25 cellular contexts compared by ENCODE assay signal in the genomic region with DNA sequence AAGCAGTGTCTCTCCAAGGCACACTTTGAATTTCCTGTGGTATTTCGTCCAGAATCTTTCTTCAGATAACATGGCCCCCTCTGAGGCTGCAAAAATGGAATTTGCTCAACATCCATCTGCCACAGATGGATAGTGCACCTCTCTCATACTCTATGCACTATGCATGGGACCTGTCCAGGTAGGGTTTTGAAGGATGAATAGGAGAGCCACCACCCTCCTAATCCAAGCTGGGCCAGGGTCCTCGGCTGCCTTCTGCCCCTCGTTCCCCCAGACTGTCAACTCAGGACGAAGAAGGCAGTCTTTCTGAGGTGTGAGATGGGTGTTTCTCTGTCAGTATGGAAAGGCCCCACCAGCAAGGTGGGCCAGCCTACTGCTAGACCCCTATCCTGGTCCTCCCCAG.
"Had no signal": no experiment of that assay in that cellular context is flagged by ENCODE, and none has a peak within 500 bp of the region (broad histone marks: within the 10 kb centered on the region; RNA-seq: fewer than 3 reads in every experiment).

No MANE protein-coding gene starts in this region.

- H3K36me3 Mint-ChIP-seq: natural killer cell; stimulated activated naive B cell treated with anti-CD40 and anti-IgM and Interleukin-4, amounts not matched to agents 10 μg/mL and 1 μg/mL and 100 μg/mL, for 72 hours had no signal

- H3K4me1 Mint-ChIP-seq: stimulated activated naive B cell treated with anti-CD40 and anti-IgM and Interleukin-4, amounts not matched to agents 10 μg/mL and 1 μg/mL and 100 μg/mL, for 72 hours had no signal

- H3K4me3 ChIP-seq: dorsolateral prefrontal cortex, heart left ventricle, pancreas, prostate gland, right lobe of liver, spleen, stomach, thoracic aorta, transverse colon had no signal

- H3K27me3 ChIP-seq: dorsolateral prefrontal cortex, pancreas, right lobe of liver, stomach, transverse colon had no signal

- H3K9me3 Mint-ChIP-seq: mesothelial cell of epicardium, natural killer cell, neural crest cell had no signal

- H3K27ac ChIP-seq: dorsolateral prefrontal cortex, heart left ventricle, pancreas, prostate gland, right lobe of liver, spleen, stomach, thoracic aorta, transverse colon had no signal

- H3K9me3 ChIP-seq: pancreas, prostate gland, right lobe of liver, thoracic aorta, transverse colon had no signal

- H3K4me1 ChIP-seq: prostate gland, right lobe of liver, transverse colon had no signal

- H3K4me3 Mint-ChIP-seq: mesothelial cell of epicardium; natural killer cell; neural crest cell; stimulated activated naive B cell treated with anti-CD40 and anti-IgM and Interleukin-4, amounts not matched to agents 10 μg/mL and 1 μg/mL and 100 μg/mL, for 72 hours had no signal

- DNase-seq: cortex of kidney; dorsolateral prefrontal cortex; effector CD8-positive, alpha-beta T cell; heart left ventricle; hypothalamus; kidney glomerular epithelial cell; mammary epithelial cell; natural killer cell; nucleus accumbens; pancreas; right lobe of liver; spleen; stimulated activated CD4-positive, alpha-beta T cell treated with anti-CD3 and anti-CD28 coated beads, Interleukin-15, amount 100 ng/mL, for 24 hours; stimulated activated CD4-positive, alpha-beta T cell treated with anti-CD3 and anti-CD28 coated beads, Interleukin-1b, Interleukin-23, amount 100 ng/mL, for 48 hours; stimulated activated CD4-positive, alpha-beta T cell treated with anti-CD3 and anti-CD28 coated beads, Interleukin-4, amount 100 ng/mL, for 24 hours; stimulated activated naive B cell treated with anti-CD40 and anti-IgM and Interleukin-4, amounts not matched to agents 10 μg/mL and 1 μg/mL and 100 μg/mL, for 72 hours; stomach; substantia nigra; transverse colon had no signal

- H3K27ac Mint-ChIP-seq: mesothelial cell of epicardium; natural killer cell; stimulated activated naive B cell treated with anti-CD40 and anti-IgM and Interleukin-4, amounts not matched to agents 10 μg/mL and 1 μg/mL and 100 μg/mL, for 72 hours had no signal

- ATAC-seq: esophagus mucosa; heart left ventricle; left lobe of liver; natural killer cell; pancreas; right lobe of liver; stimulated activated naive B cell treated with anti-CD40 and anti-IgM and Interleukin-4, amounts not matched to agents 10 μg/mL and 1 μg/mL and 100 μg/mL, for 72 hours had no signal

- H3K36me3 ChIP-seq: pancreas, prostate gland, right lobe of liver, spleen, stomach, thoracic aorta, transverse colon had no signal
